In the genomic region with DNA sequence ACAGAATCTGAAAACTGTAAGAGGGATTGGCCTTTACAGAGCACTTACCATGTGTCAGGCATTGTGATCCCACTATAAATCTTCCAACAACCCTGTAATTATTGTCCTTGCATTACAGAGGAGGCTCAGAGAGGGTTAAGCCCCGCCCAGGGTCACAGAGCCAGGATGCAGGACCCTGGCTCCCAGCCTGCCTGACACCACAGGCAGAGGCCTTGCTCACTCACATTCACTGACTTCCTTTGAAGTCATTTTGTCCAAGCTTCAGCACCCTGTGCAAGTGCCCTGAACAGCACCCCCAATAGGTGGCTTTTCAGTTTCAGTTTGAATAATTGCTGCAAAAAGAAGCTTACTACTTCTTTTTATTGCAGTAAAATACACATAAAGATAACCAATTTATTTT, we compare ENCODE assay signal across 12 cellular contexts.
DNase-seq lines count a peak whose midpoint lies in the region; ATAC-seq and TF ChIP-seq lines count a peak whose summit lies in the region.
"Had no signal": no experiment of that assay in that cellular context is flagged by ENCODE, and none has a peak within 500 bp of the region (broad histone marks: within the 10 kb centered on the region; RNA-seq: fewer than 3 reads in every experiment).

No MANE protein-coding gene starts in this region.

- H4K20me1 ChIP-seq in smooth muscle cell (ENCODE audit: low read depth), result no peaks in the 10 kb centered on the region

- CTCF ChIA-PET in HEK293T (lab: Yijun Ruan, JAX), result interaction anchor here (0.6 to 1.1 kb wide), 2 partner anchors 10 to 23 kb away, joined by 3 to 4 read pairs; no protein-coding TSS in a partner anchor

- no peaks in the 10 kb centered on the region for H3K9me3 Mint-ChIP-seq in endothelial cell (ENCODE audit: unreplicated experiment)

- H3K36me3 Mint-ChIP-seq in endothelial cell (ENCODE audit: low read depth, unreplicated experiment), result no peaks in the 10 kb centered on the region

- no peak overlapping the region for H3K4me2 ChIP-seq in smooth muscle cell
- H3K4me2 ChIP-seq: KMS-11 had no signal

- no peak overlapping the region for H3K4me3 Mint-ChIP-seq in endothelial cell (ENCODE audit: unreplicated experiment)

- DNase-seq in HEK293T (ENCODE audit: extremely low spot score) (peak; percentile 58), NCI-H2227 (lab: John Stamatoyannopoulos, UW; ENCODE audit: unreplicated experiment) (peak; percentile 82), endothelial cell (ENCODE audit: low spot score) (no peak), smooth muscle cell (lab: John Stamatoyannopoulos, UW; ENCODE audit: unreplicated experiment) (no peak), mucosa of gallbladder (ENCODE audit: low spot score) (no peak)
- DNase-seq: activated T-cell treated with anti-CD3 and anti-CD28 coated beads, Interleukin-2, amount 50 U/mL, for 1 hour; NCI-H345; SJCRH30 had no signal

- no peaks in the 10 kb centered on the region for H3K4me1 Mint-ChIP-seq in endothelial cell (ENCODE audit: unreplicated experiment)

- H3K27me3 ChIP-seq in smooth muscle cell (ENCODE audit: low read depth), result no peaks in the 10 kb centered on the region
- H3K27me3 ChIP-seq: SJCRH30 had no signal

- no peaks in the 10 kb centered on the region for H3K4me1 ChIP-seq in smooth muscle cell (ENCODE audit: low read depth)
- H3K4me1 ChIP-seq: SJCRH30 had no signal

- H3K79me2 ChIP-seq in smooth muscle cell (ENCODE audit: low read depth), result no peaks in the 10 kb centered on the region

- ATAC-seq in HG03280 (IDR thresholded peaks at IDR 0.05; ENCODE audit: unreplicated experiment) (no peak), GM21825 (IDR thresholded peaks at IDR 0.05; ENCODE audit: unreplicated experiment) (no peak)
- ATAC-seq: activated CD4-positive, CD25-positive, alpha-beta regulatory T cell treated with anti-CD3 and anti-CD28 coated beads, Interleukin-2, amount 50 U/mL, for 24 hours had no signal

- H3K9ac ChIP-seq in smooth muscle cell (ENCODE audit: low read depth), result no peak overlapping the region
- H3K9ac ChIP-seq: KMS-11 had no signal

- H3K27me3 Mint-ChIP-seq in endothelial cell (ENCODE audit: unreplicated experiment), result no peaks in the 10 kb centered on the region

- H3K27ac ChIP-seq in smooth muscle cell (ENCODE audit: low read depth), result no peak overlapping the region
- H3K27ac ChIP-seq: KMS-11, SJCRH30 had no signal

- no peak overlapping the region for H3K27ac Mint-ChIP-seq in endothelial cell (ENCODE audit: unreplicated experiment)

- peaks cover 5% of the 10 kb centered on the region for H3F3A ChIP-seq in smooth muscle cell (ENCODE audit: low read depth)

- WGBS in smooth muscle cell (ENCODE audit: low lambda C conversion rate), result 86% methylated on average over 1 of the region's 1 CpG

- TF ChIP-seq CTCF in endothelial cell (IDR thresholded peaks at IDR 0.05; ENCODE audit: unreplicated experiment), result peak; percentile 22
- TF ChIP-seq CTCF in smooth muscle cell (IDR thresholded peaks at IDR 0.05; ENCODE audit: borderline replicate concordance, insufficient read depth, poor library complexity, severe bottlenecking), result peak; percentile 9

- POLR2A ChIA-PET in HEK293T (lab: Yijun Ruan, JAX), result no interaction called here

- no peak overlapping the region for H2AFZ ChIP-seq in smooth muscle cell (ENCODE audit: low read depth)

- no peak overlapping the region for H3K4me3 ChIP-seq in smooth muscle cell
- H3K4me3 ChIP-seq: SJCRH30 had no signal

- no peaks in the 10 kb centered on the region for H3K36me3 ChIP-seq in smooth muscle cell (ENCODE audit: low read depth)
- H3K36me3 ChIP-seq: SJCRH30 had no signal

- H3K9me3 ChIP-seq in smooth muscle cell (replicated peaks; ENCODE audit: low read depth), result no peaks in the 10 kb centered on the region
- H3K9me3 ChIP-seq: SJCRH30 had no signal

TF ChIP-seq in HEK293T, 16 proteins besides CTCF, POLR2A, EP300 and RAD21:
- TF ChIP-seq, protein P1, sequence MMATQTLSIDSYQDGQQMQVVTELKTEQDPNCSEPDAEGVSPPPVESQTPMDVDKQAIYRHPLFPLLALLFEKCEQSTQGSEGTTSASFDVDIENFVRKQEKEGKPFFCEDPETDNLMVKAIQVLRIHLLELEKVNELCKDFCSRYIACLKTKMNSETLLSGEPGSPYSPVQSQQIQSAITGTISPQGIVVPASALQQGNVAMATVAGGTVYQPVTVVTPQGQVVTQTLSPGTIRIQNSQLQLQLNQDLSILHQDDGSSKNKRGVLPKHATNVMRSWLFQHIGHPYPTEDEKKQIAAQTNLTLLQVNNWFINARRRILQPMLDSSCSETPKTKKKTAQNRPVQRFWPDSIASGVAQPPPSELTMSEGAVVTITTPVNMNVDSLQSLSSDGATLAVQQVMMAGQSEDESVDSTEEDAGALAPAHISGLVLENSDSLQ (IDR thresholded peaks at IDR 0.05), result peak; percentile 87
- TF ChIP-seq CTBP1 (IDR thresholded peaks at IDR 0.05; ENCODE audit: borderline replicate concordance) (no peak), ARNT (IDR thresholded peaks at IDR 0.05) (no peak)

Comparison
In these comparisons a context has a peak if more than half of its experiments do, and no peak if none do; other contexts are left out.
1. DNase-seq: peak in HEK293T (single experiment) and NCI-H2227 (single experiment); none in endothelial cell (single experiment), smooth muscle cell (single experiment) and mucosa of gallbladder (single experiment).